Comparison of ENCODE assay signal across 11 cellular contexts in the genomic region with DNA sequence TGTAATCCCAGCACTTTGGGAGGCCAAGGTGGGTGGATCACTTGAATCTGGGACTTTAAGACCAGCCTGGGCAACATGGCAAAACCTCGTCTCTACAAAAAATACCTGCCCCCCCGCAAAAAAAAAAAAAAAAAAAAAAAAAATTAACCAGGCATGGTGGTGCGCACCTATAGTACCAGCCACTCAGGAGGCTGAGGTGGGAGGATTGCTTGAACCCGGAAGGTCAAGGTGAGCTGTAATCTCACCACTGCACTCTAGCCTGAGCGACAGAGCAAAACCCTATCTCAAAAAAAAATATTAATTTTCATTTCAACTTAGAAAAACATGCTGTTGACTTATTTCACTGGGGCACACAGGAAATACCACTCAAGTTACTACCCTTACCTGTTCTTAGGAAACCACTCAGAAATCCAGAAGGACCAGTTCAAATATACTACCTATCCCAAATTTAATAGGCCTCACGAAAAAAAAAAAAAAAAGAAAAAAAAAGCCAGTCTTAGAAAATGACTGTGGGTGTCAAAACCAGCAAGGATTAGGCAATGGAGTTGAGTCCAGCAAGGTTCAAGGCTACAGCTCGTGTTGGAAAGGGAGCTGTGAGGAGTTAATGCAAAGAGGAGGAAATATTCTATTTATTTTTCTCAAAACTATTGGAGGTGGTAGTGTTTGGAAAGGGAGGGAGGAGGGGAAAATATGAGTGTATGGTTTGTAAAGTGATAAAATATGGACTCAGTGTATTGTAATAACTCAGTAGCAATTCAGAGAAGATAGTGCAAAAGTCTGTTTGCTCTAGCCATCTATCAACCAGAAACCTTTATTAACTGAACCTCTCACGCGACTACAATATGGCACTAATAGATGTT. TPM values are rescaled to one million over a fixed set of nuclear protein-coding genes. Genes with fewer than 3 reads are reported as not detected.
DNase-seq lines count a peak whose midpoint lies in the region; ATAC-seq and TF ChIP-seq lines count a peak whose summit lies in the region.
"Had no signal": no experiment of that assay in that cellular context is flagged by ENCODE, and none has a peak within 500 bp of the region (broad histone marks: within the 10 kb centered on the region; RNA-seq: fewer than 3 reads in every experiment).

No MANE protein-coding gene starts in this region.

- ATAC-seq in GM21381 (IDR thresholded peaks at IDR 0.05; ENCODE audit: unreplicated experiment): no peak
- ATAC-seq in GM18520 (IDR thresholded peaks at IDR 0.05; ENCODE audit: unreplicated experiment): no peak
- ATAC-seq: naive thymus-derived CD4-positive, alpha-beta T cell had no signal

- H3K4ac ChIP-seq in mesenchymal stem cell (ENCODE audit: low read depth in 1 of 2, low read length in 2 of 2): no peak overlapping the region

- intact Hi-C loops in colonic mucosa (cut with DNase I): no loop called here

- H3K4me2 ChIP-seq in mesenchymal stem cell (ENCODE audit: low read length, poor library complexity, severe bottlenecking): no peak overlapping the region

- DNase-seq in activated T-cell treated with anti-CD3 and anti-CD28 coated beads, Interleukin-2, amount 50 U/mL, for 24 hours: no peak
- DNase-seq in activated T-cell treated with anti-CD3 and anti-CD28 coated beads, Interleukin-2, amount 50 U/mL, for 1 hour: no peak
- DNase-seq in colonic mucosa (peak; percentile 57), mesenchymal stem cell (no peak), type B pancreatic cell (ENCODE audit: extremely low spot score, unreplicated experiment) (no peak), NCI-H1930 (lab: John Stamatoyannopoulos, UW) (no peak)
- DNase-seq: activated CD4-positive, alpha-beta T cell treated with anti-CD3 and anti-CD28 coated beads for 4 hours; naive thymus-derived CD4-positive, alpha-beta T cell; NCI-H2171 had no signal

- H3K4me3 ChIP-seq in colonic mucosa (no peak overlapping the region), mesenchymal stem cell (ENCODE audit: insufficient read depth in 1 of 2, low read depth in 1 of 2, low read length in 2 of 2) (no peak overlapping the region)

- no peak overlapping the region for H3K18ac ChIP-seq in mesenchymal stem cell (ENCODE audit: low read depth in 1 of 2, low read length in 2 of 2)

- peaks cover 39% of the 10 kb centered on the region for H3K4me1 Mint-ChIP-seq in activated T-cell treated with anti-CD3 and anti-CD28 coated beads, Interleukin-2, amount 50 U/mL, for 24 hours (ENCODE audit: low read depth)
- H3K4me1 Mint-ChIP-seq in type B pancreatic cell (ENCODE audit: unreplicated experiment): peaks cover 63% of the 10 kb centered on the region

- no peak overlapping the region for H2AFZ ChIP-seq in mesenchymal stem cell (ENCODE audit: low read depth, low read length)

- TF ChIP-seq CTCF in colonic mucosa (IDR thresholded peaks at IDR 0.05) (no peak), type B pancreatic cell (conservative IDR thresholded peaks at IDR 0.05) (no peak)

- no peaks in the 10 kb centered on the region for H3K27me3 ChIP-seq in colonic mucosa
- no peaks in the 10 kb centered on the region for H3K27me3 ChIP-seq in mesenchymal stem cell (ENCODE audit: control insufficient read depth in 1 of 2, insufficient read depth in 1 of 2, low read length in 2 of 2)

- peak overlapping the region; percentile 94 for H2BK5ac ChIP-seq in mesenchymal stem cell (ENCODE audit: low read depth, low read length, poor library complexity, severe bottlenecking)

- peak overlapping the region; percentile 99 for H2AK5ac ChIP-seq in mesenchymal stem cell (ENCODE audit: low read length, severe bottlenecking)

- H3K36me3 Mint-ChIP-seq in activated T-cell treated with anti-CD3 and anti-CD28 coated beads, Interleukin-2, amount 50 U/mL, for 24 hours (ENCODE audit: low read depth): no peaks in the 10 kb centered on the region
- H3K36me3 Mint-ChIP-seq in type B pancreatic cell: no peaks in the 10 kb centered on the region
- H3K36me3 Mint-ChIP-seq: naive thymus-derived CD4-positive, alpha-beta T cell had no signal

- H4K91ac ChIP-seq in mesenchymal stem cell (ENCODE audit: low read length): no peak overlapping the region

- no peaks in the 10 kb centered on the region for H3K36me3 ChIP-seq in colonic mucosa
- H3K36me3 ChIP-seq in mesenchymal stem cell (ENCODE audit: control insufficient read depth in 1 of 2, insufficient read depth in 2 of 2, low read depth in 1 of 2, low read length in 2 of 2): no peaks in the 10 kb centered on the region

- H3K14ac ChIP-seq in mesenchymal stem cell (ENCODE audit: low read length in 2 of 2): no peak overlapping the region

- 79% methylated on average over 7 of the region's 9 CpGs for WGBS in mesenchymal stem cell

- peak overlapping the region; percentile 17 for H3K27ac Mint-ChIP-seq in activated T-cell treated with anti-CD3 and anti-CD28 coated beads, Interleukin-2, amount 50 U/mL, for 24 hours
- peak overlapping the region; percentile 98 for H3K27ac Mint-ChIP-seq in type B pancreatic cell

- H3K9ac ChIP-seq in colonic mucosa (ENCODE audit: low read depth in 2 of 2, low read length in 2 of 2) (no peak overlapping the region), mesenchymal stem cell (ENCODE audit: low read length) (no peak overlapping the region)

- H3K27me3 Mint-ChIP-seq in activated T-cell treated with anti-CD3 and anti-CD28 coated beads, Interleukin-2, amount 50 U/mL, for 24 hours: no peaks in the 10 kb centered on the region
- no peaks in the 10 kb centered on the region for H3K27me3 Mint-ChIP-seq in type B pancreatic cell
- H3K27me3 Mint-ChIP-seq: naive thymus-derived CD4-positive, alpha-beta T cell had no signal

- H3K9me3 ChIP-seq in colonic mucosa: no peaks in the 10 kb centered on the region
- H3K9me3 ChIP-seq in mesenchymal stem cell (ENCODE audit: control insufficient read depth, low read length): no peaks in the 10 kb centered on the region

- no peak overlapping the region for H3K23ac ChIP-seq in mesenchymal stem cell (ENCODE audit: low read length in 2 of 2)

- H2BK120ac ChIP-seq in mesenchymal stem cell (ENCODE audit: low read depth, low read length): no peak overlapping the region

- H2BK15ac ChIP-seq in mesenchymal stem cell (ENCODE audit: low read depth, poor library complexity, severe bottlenecking): no peak overlapping the region

- H3K27ac ChIP-seq in colonic mucosa (peak overlapping the region; percentile 90), mesenchymal stem cell (ENCODE audit: low read length, poor library complexity, severe bottlenecking) (peak overlapping the region; percentile 97)

- H3K9me3 Mint-ChIP-seq in activated T-cell treated with anti-CD3 and anti-CD28 coated beads, Interleukin-2, amount 50 U/mL, for 24 hours: no peaks in the 10 kb centered on the region
- peaks cover 4% of the 10 kb centered on the region for H3K9me3 Mint-ChIP-seq in type B pancreatic cell
- H3K9me3 Mint-ChIP-seq: naive thymus-derived CD4-positive, alpha-beta T cell had no signal

- H4K8ac ChIP-seq in mesenchymal stem cell (ENCODE audit: low read length): no peak overlapping the region

- no peak overlapping the region for H3K4me3 Mint-ChIP-seq in activated T-cell treated with anti-CD3 and anti-CD28 coated beads, Interleukin-2, amount 50 U/mL, for 24 hours
- H3K4me3 Mint-ChIP-seq in type B pancreatic cell: peak overlapping the region; percentile 84
- H3K4me3 Mint-ChIP-seq: naive thymus-derived CD4-positive, alpha-beta T cell had no signal

- no peaks in the 10 kb centered on the region for H3K79me1 ChIP-seq in mesenchymal stem cell (replicated peaks; ENCODE audit: low read length, poor library complexity, severe bottlenecking)

- peak overlapping the region in 1 of 2 experiments; percentile 76 for H2BK12ac ChIP-seq in mesenchymal stem cell (ENCODE audit: low read length in 2 of 2)

- H3K4me1 ChIP-seq in colonic mucosa (peaks cover 21% of the 10 kb centered on the region), mesenchymal stem cell (ENCODE audit: control insufficient read depth, insufficient read depth, low read depth, low read length) (peaks cover 25% of the 10 kb centered on the region)

RNA-seq across cellular contexts. Expression of gene PIM1, which starts 33.9 kb away (rescaled TPM):
- total RNA-seq in colonic mucosa: 10 to 100 TPM; 15.6 to 26.2 TPM
- 14.5 TPM for polyA plus RNA-seq in mesenchymal stem cell (2013, experiment 1 of 2)
- polyA plus RNA-seq in mesenchymal stem cell (2013, experiment 2 of 2): 13.6 TPM
- total RNA-seq in type B pancreatic cell (ENCODE audit: low replicate concordance): 41.5 and 74.2 TPM in 2 replicates
